ENCODE assay signal across 15 cellular contexts in the genomic region with DNA sequence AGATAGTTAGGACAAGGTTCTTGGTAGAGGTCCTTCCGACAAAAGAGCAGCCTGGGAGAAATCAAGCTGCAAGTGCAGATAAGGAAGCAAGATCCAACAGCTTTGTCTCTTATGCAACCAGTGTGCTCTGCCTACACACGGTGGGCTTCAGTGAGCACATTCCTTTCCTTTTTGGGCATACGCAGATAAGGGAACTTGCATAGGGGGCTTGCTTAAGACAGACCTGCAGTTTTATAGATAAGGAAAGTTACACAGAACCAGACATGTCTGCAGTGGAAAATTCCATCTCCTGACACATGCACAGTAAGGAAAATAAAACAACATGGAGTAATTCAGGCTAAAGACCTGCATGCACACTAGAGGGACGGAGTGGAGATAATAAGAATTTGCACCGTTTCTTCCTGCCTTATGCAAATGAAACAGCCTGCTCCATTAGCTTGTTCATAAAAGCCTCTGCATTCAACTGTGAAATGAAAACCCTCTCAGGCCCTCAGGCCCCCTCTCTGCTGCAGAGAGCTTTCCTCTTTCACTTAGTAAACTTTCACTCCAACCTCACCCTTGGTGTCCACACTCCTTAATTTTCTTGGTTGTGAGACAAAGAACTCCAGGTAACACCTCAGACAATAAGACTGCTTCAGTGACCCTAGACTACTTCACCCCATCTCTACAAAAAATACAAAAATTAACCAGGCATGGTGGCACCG.
"Had no signal": no experiment of that assay in that cellular context is flagged by ENCODE, and none has a peak within 500 bp of the region (broad histone marks: within the 10 kb centered on the region; RNA-seq: fewer than 3 reads in every experiment).

No MANE protein-coding gene starts in this region.

- H3K36me3 ChIP-seq: adrenal gland, neutrophil, tibial artery, uterus had no signal

- H3K27me3 ChIP-seq: adrenal gland, neutrophil, tibial artery, uterus had no signal

- DNase-seq: activated CD4-positive, alpha-beta memory T cell treated with anti-CD3 and anti-CD28 coated beads, Interleukin-2, amount 10 ng/mL, durations not matched to agents 7 days and 5 days; activated CD4-positive, alpha-beta T cell treated with anti-CD3 and anti-CD28 coated beads for 36 hours; activated effector memory CD4-positive, alpha-beta T cell treated with Interleukin-2 at 50 U/mL for 16 hours; activated T-cell treated with anti-CD3 and anti-CD28 coated beads, Interleukin-2, amount 50 U/mL, for 24 hours; adrenal gland; caudate nucleus; kidney glomerular epithelial cell; left ventricle myocardium superior; naive thymus-derived CD8-positive, alpha-beta T cell; stimulated activated CD4-positive, alpha-beta T cell treated with anti-CD3 and anti-CD28 coated beads, Interleukin-15, amount 100 ng/mL, for 24 hours; stimulated activated CD4-positive, alpha-beta T cell treated with anti-CD3 and anti-CD28 coated beads, Interleukin-4, amount 100 ng/mL, for 1 hour; stimulated activated naive CD4-positive, alpha-beta T cell; tibial artery; uterus had no signal

- H3K27ac ChIP-seq: adrenal gland, neutrophil, tibial artery, uterus had no signal

- H3K9me3 ChIP-seq: adrenal gland, neutrophil, tibial artery, uterus had no signal

- H3K4me3 ChIP-seq: adrenal gland, tibial artery, uterus had no signal

- H3K4me1 ChIP-seq: adrenal gland, tibial artery, uterus had no signal
